10 cellular contexts compared by ENCODE assay signal in the genomic region with DNA sequence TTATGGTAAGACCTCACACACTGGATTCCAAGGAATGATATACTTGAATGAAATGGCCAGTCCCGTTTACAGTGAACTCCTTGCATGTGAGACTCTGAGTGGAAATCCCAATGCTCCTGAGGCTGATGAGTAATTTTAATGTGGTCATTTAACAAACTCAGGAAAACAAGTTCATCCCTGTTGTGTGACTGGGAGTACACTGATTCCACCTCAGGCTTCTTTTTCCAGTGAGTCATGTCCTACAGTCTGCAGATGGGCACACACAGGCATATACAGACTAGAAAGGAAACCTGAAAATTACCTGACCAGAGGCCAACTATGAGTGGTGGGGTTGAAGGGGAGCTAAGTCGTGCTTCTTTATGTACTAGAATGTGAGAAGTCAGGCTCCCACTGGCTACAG. TPM values are rescaled to one million over a fixed set of nuclear protein-coding genes. Genes with fewer than 3 reads are reported as not detected.
DNase-seq lines count a peak whose midpoint lies in the region; ATAC-seq and TF ChIP-seq lines count a peak whose summit lies in the region.
"Had no signal": no experiment of that assay in that cellular context is flagged by ENCODE, and none has a peak within 500 bp of the region (broad histone marks: within the 10 kb centered on the region; RNA-seq: fewer than 3 reads in every experiment).

No MANE protein-coding gene starts in this region.

- DNase-seq in CD14-positive monocyte (ENCODE audit: low spot score) (no peak), Peyer's patch (no peak), esophagus squamous epithelium (lab: John Stamatoyannopoulos, UW) (no peak), psoas muscle (no peak), aorta (no peak), activated gamma-delta T cell (lab: John Stamatoyannopoulos, UW) (no peak)
- DNase-seq: activated naive CD4-positive, alpha-beta T cell treated with Interleukin-2 at 50 U/mL for 16 hours; immature natural killer cell had no signal

- peak overlapping the region in 3 of 4 donors; percentile 54 to 87 (median 84) for H3K27ac ChIP-seq in Peyer's patch
- H3K27ac ChIP-seq in esophagus squamous epithelium: peak overlapping the region; percentile 84 to 99 (median 92)
- peak overlapping the region; percentile 97 for H3K27ac ChIP-seq in psoas muscle
- H3K27ac ChIP-seq in aorta (ENCODE audit: low read depth in 1 of 2, low read length in 2 of 2): no peak overlapping the region

- peaks cover 17 to 18% of the 10 kb centered on the region in 2 donors for H3K36me3 Mint-ChIP-seq in CD14-positive monocyte

- H3K27ac Mint-ChIP-seq in CD14-positive monocyte: peak overlapping the region; percentile 87 to 97 (median 96)

- no peak for TF ChIP-seq POLR2A in Peyer's patch (IDR thresholded peaks at IDR 0.05)
- no peak for TF ChIP-seq POLR2A in esophagus squamous epithelium (IDR thresholded peaks at IDR 0.05)

- ATAC-seq in psoas muscle (peak; percentile 63 to 67 (median 67)), HG02623 (IDR thresholded peaks at IDR 0.05; ENCODE audit: unreplicated experiment) (no peak), aorta (ENCODE audit: low FRiP score) (no peak), GM21737 (IDR thresholded peaks at IDR 0.05; ENCODE audit: unreplicated experiment) (no peak)

- 29 to 36% methylated on average over 1 to 2 of the region's 2 CpGs for WGBS in esophagus squamous epithelium, 2 donors
- 42 to 59% (median 46%) methylated on average over 2 of the region's 2 CpGs for WGBS in psoas muscle, 3 donors
- 43 to 78% methylated on average over 2 of the region's 2 CpGs for WGBS in aorta, 2 donors

- no peaks in the 10 kb centered on the region for H3K36me3 ChIP-seq in Peyer's patch
- no peaks in the 10 kb centered on the region for H3K36me3 ChIP-seq in esophagus squamous epithelium
- no peaks in the 10 kb centered on the region for H3K36me3 ChIP-seq in psoas muscle (ENCODE audit: insufficient read depth in 1 of 2, low read depth in 1 of 2)
- no peaks in the 10 kb centered on the region for H3K36me3 ChIP-seq in aorta (ENCODE audit: control insufficient read depth in 1 of 2, insufficient read depth in 2 of 2, low read length in 1 of 2)

- TF ChIP-seq CTCF in CD14-positive monocyte (IDR thresholded peaks at IDR 0.05) (no peak), Peyer's patch (IDR thresholded peaks at IDR 0.05) (no peak), esophagus squamous epithelium (IDR thresholded peaks at IDR 0.05) (no peak), psoas muscle (IDR thresholded peaks at IDR 0.05) (no peak)

- peaks cover 0 to 3% (median 0%) of the 10 kb centered on the region in 7 donors for H3K9me3 Mint-ChIP-seq in CD14-positive monocyte
- H3K9me3 Mint-ChIP-seq: immature natural killer cell had no signal

- H3K4me3 Mint-ChIP-seq in CD14-positive monocyte: no peak overlapping the region
- H3K4me3 Mint-ChIP-seq: immature natural killer cell had no signal

- H3K4me1 ChIP-seq in Peyer's patch: peaks cover 0 to 82% (median 11%) of the 10 kb centered on the region in 4 donors
- peaks cover 60 to 100% (median 75%) of the 10 kb centered on the region in 3 donors for H3K4me1 ChIP-seq in esophagus squamous epithelium
- peaks cover 92% of the 10 kb centered on the region for H3K4me1 ChIP-seq in psoas muscle
- H3K4me1 ChIP-seq in aorta (ENCODE audit: control insufficient read depth in 1 of 2, insufficient read depth in 2 of 2, low read length in 2 of 2): peaks cover 12 to 16% of the 10 kb centered on the region in 2 donors

- H3K9me3 ChIP-seq in Peyer's patch (no peaks in the 10 kb centered on the region), esophagus squamous epithelium (no peaks in the 10 kb centered on the region), psoas muscle (no peaks in the 10 kb centered on the region), aorta (ENCODE audit: control insufficient read depth, low read length) (no peaks in the 10 kb centered on the region)

- intact Hi-C loops in CD14-positive monocyte (cut with micrococcal nuclease) (loop anchor here (5.0 kb wide), 2 partner anchors 33 to 38 kb away; no protein-coding TSS in a partner anchor), esophagus squamous epithelium (cut with DNase I) (no loop called here), psoas muscle (cut with DNase I) (no loop called here), aorta (cut with DNase I) (no loop called here)

- no peaks in the 10 kb centered on the region for H3K27me3 Mint-ChIP-seq in CD14-positive monocyte (ENCODE audit: low read depth in 3 of 3)

- H3K27me3 ChIP-seq in Peyer's patch (no peaks in the 10 kb centered on the region), esophagus squamous epithelium (no peaks in the 10 kb centered on the region), psoas muscle (ENCODE audit: insufficient read depth in 3 of 3, low read length in 2 of 3) (no peaks in the 10 kb centered on the region), aorta (ENCODE audit: control insufficient read depth in 1 of 2, insufficient read depth in 2 of 2, low read length in 1 of 2) (no peaks in the 10 kb centered on the region)

- peaks cover 96% of the 10 kb centered on the region for H3K4me1 Mint-ChIP-seq in CD14-positive monocyte

- no peak overlapping the region for H3K4me3 ChIP-seq in Peyer's patch
- H3K4me3 ChIP-seq in esophagus squamous epithelium: peak overlapping the region in 1 of 4 donors; percentile 11
- H3K4me3 ChIP-seq in psoas muscle: no peak overlapping the region
- H3K4me3 ChIP-seq in aorta (ENCODE audit: low read length in 2 of 2): no peak overlapping the region

RNA-seq across cellular contexts. Expression of a gene that starts 5.8 kb away (rescaled TPM):
- polyA plus RNA-seq in CD14-positive monocyte: 100 to 1,000 TPM; 232 to 292 TPM
- total RNA-seq in Peyer's patch: 100 to 1,000 TPM in 1 of 4 donors, 10 to 100 TPM in 3; 85.8 to 101 (median 96.7) TPM
- 100 to 1,000 TPM in 3 of 4 donors, 10 to 100 TPM in 1; 88.7 to 178 (median 128) TPM for total RNA-seq in esophagus squamous epithelium
- total RNA-seq in psoas muscle: 100 to 1,000 TPM in 3 of 4 donors, 10 to 100 TPM in 1; 46.5 to 174 (median 152) TPM
- polyA plus RNA-seq in psoas muscle: 100 to 1,000 TPM in 1 of 3 donors, 10 to 100 TPM in 2; 67.6 to 142 (median 70.2) TPM
- total RNA-seq in aorta: 10 to 100 TPM; 44.5 to 49.3 TPM
- polyA plus RNA-seq in aorta: 10 to 100 TPM; 52.8 to 65.0 TPM

RNA-seq across cellular contexts. Expression of a gene that starts 53.4 kb away (rescaled TPM):
- polyA plus RNA-seq in CD14-positive monocyte (10 to 100 TPM; 47.9 to 54.9 TPM), psoas muscle (10 to 100 TPM; 14.3 to 45.9 (median 31.7) TPM), aorta (10 to 100 TPM; 24.9 to 45.6 TPM)
- total RNA-seq in Peyer's patch (10 to 100 TPM; 18.3 to 61.1 (median 32.0) TPM), esophagus squamous epithelium (10 to 100 TPM; 19.7 to 41.8 (median 29.0) TPM), psoas muscle (10 to 100 TPM; 23.7 to 55.2 (median 30.3) TPM), aorta (10 to 100 TPM; 46.8 to 47.3 TPM)

Comparison
In these comparisons a context has a peak if more than half of its experiments do, and no peak if none do; other contexts are left out.
1. H3K27ac ChIP-seq: peak in Peyer's patch (3 of 4), esophagus squamous epithelium (4 of 4) and psoas muscle (single experiment); none in aorta (0 of 2).
2. ATAC-seq: peak in psoas muscle (4 of 4); none in HG02623 (single experiment), aorta (single experiment) and GM21737 (single experiment).
3. intact Hi-C loops: an anchor here in CD14-positive monocyte (5.0 kb wide); none called in esophagus squamous epithelium, psoas muscle and aorta.